In the genomic region with DNA sequence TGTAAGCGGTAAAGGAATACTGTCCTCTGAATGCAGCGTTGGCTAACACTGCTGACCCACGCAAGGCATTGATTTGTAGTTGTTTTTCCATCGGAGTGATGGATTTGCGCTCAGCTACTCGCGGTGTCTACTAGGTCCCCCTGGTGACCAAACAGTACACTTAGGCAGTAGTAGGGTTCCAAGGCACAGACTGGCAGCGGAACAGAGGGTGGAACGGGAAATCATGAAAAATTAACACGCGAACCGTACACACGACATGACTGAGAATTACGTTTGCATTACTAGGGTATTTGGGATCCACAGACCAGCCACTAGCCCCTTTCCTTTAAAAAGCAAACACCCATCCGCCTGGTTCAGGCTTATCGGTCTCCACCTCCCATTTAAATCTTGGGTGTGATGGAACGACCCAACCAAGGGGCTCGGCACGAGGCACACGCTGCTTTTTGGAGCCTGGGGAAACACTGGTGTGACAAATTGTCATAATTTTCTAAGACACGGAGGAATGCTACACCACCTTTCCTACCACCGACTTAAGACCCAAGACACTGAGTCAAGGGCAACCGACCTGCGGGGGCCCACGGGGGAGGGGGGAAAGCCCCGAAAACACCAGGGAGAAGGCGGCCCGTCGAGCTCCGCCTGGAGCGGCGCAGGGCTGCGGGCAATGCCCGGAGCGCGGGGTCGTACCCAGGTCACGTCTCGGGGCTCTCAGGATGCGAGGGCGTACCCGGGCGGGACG, we compare ENCODE assay signal across 1 cellular context.
TF ChIP-seq lines count a peak whose summit lies in the region.

No MANE protein-coding gene starts in this region.

TF ChIP-seq in GM12878, 131 proteins besides CTCF, POLR2A, EP300 and RAD21 (continued from another document and continues in another):
- TF ChIP-seq, protein P1, sequence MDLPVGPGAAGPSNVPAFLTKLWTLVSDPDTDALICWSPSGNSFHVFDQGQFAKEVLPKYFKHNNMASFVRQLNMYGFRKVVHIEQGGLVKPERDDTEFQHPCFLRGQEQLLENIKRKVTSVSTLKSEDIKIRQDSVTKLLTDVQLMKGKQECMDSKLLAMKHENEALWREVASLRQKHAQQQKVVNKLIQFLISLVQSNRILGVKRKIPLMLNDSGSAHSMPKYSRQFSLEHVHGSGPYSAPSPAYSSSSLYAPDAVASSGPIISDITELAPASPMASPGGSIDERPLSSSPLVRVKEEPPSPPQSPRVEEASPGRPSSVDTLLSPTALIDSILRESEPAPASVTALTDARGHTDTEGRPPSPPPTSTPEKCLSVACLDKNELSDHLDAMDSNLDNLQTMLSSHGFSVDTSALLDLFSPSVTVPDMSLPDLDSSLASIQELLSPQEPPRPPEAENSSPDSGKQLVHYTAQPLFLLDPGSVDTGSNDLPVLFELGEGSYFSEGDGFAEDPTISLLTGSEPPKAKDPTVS (IDR thresholded peaks at IDR 0.05; ENCODE audit: low read depth, low read length): no peak
- TF ChIP-seq CHD2 (IDR thresholded peaks at IDR 0.05; ENCODE audit: borderline replicate concordance, low read depth, low read length) (no peak), ZBTB40 (IDR thresholded peaks at IDR 0.05; ENCODE audit: borderline replicate concordance) (no peak), TCF7 (IDR thresholded peaks at IDR 0.05; ENCODE audit: borderline replicate concordance) (no peak), CBX3 (IDR thresholded peaks at IDR 0.05; ENCODE audit: borderline replicate concordance, low read depth) (no peak), STAT1 (conservative IDR thresholded peaks at IDR 0.05) (no peak), SIN3A (IDR thresholded peaks at IDR 0.05; ENCODE audit: low read depth, low read length) (peak; percentile 74; the same call in 1 of the 2 replicates), SMC3 (IDR thresholded peaks at IDR 0.05; ENCODE audit: borderline replicate concordance, low read length) (peak; percentile 89), GABPA (IDR thresholded peaks at IDR 0.05; ENCODE audit: low read depth) (no peak), RELA (IDR thresholded peaks at IDR 0.05; ENCODE audit: borderline replicate concordance, partially characterized antibody) (no peak), BHLHE40 (IDR thresholded peaks at IDR 0.05; ENCODE audit: borderline replicate concordance in 1 of 2, low read depth in 2 of 2, low read length in 1 of 2) (peak; percentile 63 to 65; a peak in 3 of 4 replicates), CBX5 (IDR thresholded peaks at IDR 0.05; ENCODE audit: low read depth) (no peak), NR2C2 (IDR thresholded peaks at IDR 0.05; ENCODE audit: borderline replicate concordance, control insufficient read depth, insufficient read length, low read depth) (no peak), RBBP5 (conservative IDR thresholded peaks at IDR 0.05) (no peak), RFX5 (IDR thresholded peaks at IDR 0.05; ENCODE audit: low read depth, low read length) (no peak), JUND (IDR thresholded peaks at IDR 0.05; ENCODE audit: low read depth, low read length) (peak; percentile 61; the same call in 1 of the 2 replicates), CHD4 (IDR thresholded peaks at IDR 0.05) (no peak), CREM (IDR thresholded peaks at IDR 0.05; ENCODE audit: low read depth) (no peak), ZNF622 (IDR thresholded peaks at IDR 0.05) (no peak), PAX5 (IDR thresholded peaks at IDR 0.05; ENCODE audit: borderline replicate concordance, low read depth, low read length) (no peak), HDAC2 (IDR thresholded peaks at IDR 0.05) (no peak), MTA3 (IDR thresholded peaks at IDR 0.05; ENCODE audit: borderline replicate concordance, low read length) (0 out of 2 replicates have a peak, but pooled peaks have one; percentile 49), LARP7 (IDR thresholded peaks at IDR 0.05) (peak; percentile 60; the same call in 1 of the 2 replicates), GATAD2B (conservative IDR thresholded peaks at IDR 0.05; ENCODE audit: low read depth) (peak; percentile 79), FOXK2 (IDR thresholded peaks at IDR 0.05) (no peak), MTA2 (IDR thresholded peaks at IDR 0.05; ENCODE audit: low read depth) (peak; percentile 50), CEBPB (IDR thresholded peaks at IDR 0.05; ENCODE audit: borderline replicate concordance in 1 of 2, low read depth in 2 of 2, low read length in 2 of 2) (no peak), KDM1A (IDR thresholded peaks at IDR 0.05; ENCODE audit: borderline replicate concordance) (no peak), NFXL1 (IDR thresholded peaks at IDR 0.05; ENCODE audit: borderline replicate concordance) (no peak), BCL11A (IDR thresholded peaks at IDR 0.05; ENCODE audit: low read depth, low read length) (no peak), ATF3 (IDR thresholded peaks at IDR 0.05; ENCODE audit: borderline replicate concordance, extremely low read depth, low read depth, low read length) (no peak), CREB1 (IDR thresholded peaks at IDR 0.05; ENCODE audit: low read depth) (peak; percentile 54), EGR1 (IDR thresholded peaks at IDR 0.05; ENCODE audit: borderline replicate concordance in 1 of 2, low read depth in 2 of 2, low read length in 2 of 2) (no peak), ETV6 (conservative IDR thresholded peaks at IDR 0.05 in 1 of 2, IDR thresholded peaks at IDR 0.05 in 1 of 2; ENCODE audit: borderline replicate concordance in 1 of 2, low read depth in 1 of 2) (0 out of 4 replicates have a peak, but pooled peaks of 1 of the 2 experiments have one; percentile 32), ESRRA (IDR thresholded peaks at IDR 0.05; ENCODE audit: low read length) (no peak), RB1 (IDR thresholded peaks at IDR 0.05; ENCODE audit: borderline replicate concordance) (no peak), MEF2B (IDR thresholded peaks at IDR 0.05; ENCODE audit: partially characterized antibody, poor library complexity, severe bottlenecking) (no peak)
- TF ChIP-seq, protein P2, sequence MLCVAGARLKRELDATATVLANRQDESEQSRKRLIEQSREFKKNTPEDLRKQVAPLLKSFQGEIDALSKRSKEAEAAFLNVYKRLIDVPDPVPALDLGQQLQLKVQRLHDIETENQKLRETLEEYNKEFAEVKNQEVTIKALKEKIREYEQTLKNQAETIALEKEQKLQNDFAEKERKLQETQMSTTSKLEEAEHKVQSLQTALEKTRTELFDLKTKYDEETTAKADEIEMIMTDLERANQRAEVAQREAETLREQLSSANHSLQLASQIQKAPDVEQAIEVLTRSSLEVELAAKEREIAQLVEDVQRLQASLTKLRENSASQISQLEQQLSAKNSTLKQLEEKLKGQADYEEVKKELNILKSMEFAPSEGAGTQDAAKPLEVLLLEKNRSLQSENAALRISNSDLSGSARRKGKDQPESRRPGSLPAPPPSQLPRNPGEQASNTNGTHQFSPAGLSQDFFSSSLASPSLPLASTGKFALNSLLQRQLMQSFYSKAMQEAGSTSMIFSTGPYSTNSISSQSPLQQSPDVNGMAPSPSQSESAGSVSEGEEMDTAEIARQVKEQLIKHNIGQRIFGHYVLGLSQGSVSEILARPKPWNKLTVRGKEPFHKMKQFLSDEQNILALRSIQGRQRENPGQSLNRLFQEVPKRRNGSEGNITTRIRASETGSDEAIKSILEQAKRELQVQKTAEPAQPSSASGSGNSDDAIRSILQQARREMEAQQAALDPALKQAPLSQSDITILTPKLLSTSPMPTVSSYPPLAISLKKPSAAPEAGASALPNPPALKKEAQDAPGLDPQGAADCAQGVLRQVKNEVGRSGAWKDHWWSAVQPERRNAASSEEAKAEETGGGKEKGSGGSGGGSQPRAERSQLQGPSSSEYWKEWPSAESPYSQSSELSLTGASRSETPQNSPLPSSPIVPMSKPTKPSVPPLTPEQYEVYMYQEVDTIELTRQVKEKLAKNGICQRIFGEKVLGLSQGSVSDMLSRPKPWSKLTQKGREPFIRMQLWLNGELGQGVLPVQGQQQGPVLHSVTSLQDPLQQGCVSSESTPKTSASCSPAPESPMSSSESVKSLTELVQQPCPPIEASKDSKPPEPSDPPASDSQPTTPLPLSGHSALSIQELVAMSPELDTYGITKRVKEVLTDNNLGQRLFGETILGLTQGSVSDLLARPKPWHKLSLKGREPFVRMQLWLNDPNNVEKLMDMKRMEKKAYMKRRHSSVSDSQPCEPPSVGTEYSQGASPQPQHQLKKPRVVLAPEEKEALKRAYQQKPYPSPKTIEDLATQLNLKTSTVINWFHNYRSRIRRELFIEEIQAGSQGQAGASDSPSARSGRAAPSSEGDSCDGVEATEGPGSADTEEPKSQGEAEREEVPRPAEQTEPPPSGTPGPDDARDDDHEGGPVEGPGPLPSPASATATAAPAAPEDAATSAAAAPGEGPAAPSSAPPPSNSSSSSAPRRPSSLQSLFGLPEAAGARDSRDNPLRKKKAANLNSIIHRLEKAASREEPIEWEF (IDR thresholded peaks at IDR 0.05; ENCODE audit: insufficient replicate concordance, low read depth, low read length): no peak
- TF ChIP-seq, protein P3, sequence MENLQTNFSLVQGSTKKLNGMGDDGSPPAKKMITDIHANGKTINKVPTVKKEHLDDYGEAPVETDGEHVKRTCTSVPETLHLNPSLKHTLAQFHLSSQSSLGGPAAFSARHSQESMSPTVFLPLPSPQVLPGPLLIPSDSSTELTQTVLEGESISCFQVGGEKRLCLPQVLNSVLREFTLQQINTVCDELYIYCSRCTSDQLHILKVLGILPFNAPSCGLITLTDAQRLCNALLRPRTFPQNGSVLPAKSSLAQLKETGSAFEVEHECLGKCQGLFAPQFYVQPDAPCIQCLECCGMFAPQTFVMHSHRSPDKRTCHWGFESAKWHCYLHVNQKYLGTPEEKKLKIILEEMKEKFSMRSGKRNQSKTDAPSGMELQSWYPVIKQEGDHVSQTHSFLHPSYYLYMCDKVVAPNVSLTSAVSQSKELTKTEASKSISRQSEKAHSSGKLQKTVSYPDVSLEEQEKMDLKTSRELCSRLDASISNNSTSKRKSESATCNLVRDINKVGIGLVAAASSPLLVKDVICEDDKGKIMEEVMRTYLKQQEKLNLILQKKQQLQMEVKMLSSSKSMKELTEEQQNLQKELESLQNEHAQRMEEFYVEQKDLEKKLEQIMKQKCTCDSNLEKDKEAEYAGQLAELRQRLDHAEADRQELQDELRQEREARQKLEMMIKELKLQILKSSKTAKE (IDR thresholded peaks at IDR 0.05; ENCODE audit: low read depth, poor library complexity, severe bottlenecking): peak; percentile 74
- TF ChIP-seq, protein P4, sequence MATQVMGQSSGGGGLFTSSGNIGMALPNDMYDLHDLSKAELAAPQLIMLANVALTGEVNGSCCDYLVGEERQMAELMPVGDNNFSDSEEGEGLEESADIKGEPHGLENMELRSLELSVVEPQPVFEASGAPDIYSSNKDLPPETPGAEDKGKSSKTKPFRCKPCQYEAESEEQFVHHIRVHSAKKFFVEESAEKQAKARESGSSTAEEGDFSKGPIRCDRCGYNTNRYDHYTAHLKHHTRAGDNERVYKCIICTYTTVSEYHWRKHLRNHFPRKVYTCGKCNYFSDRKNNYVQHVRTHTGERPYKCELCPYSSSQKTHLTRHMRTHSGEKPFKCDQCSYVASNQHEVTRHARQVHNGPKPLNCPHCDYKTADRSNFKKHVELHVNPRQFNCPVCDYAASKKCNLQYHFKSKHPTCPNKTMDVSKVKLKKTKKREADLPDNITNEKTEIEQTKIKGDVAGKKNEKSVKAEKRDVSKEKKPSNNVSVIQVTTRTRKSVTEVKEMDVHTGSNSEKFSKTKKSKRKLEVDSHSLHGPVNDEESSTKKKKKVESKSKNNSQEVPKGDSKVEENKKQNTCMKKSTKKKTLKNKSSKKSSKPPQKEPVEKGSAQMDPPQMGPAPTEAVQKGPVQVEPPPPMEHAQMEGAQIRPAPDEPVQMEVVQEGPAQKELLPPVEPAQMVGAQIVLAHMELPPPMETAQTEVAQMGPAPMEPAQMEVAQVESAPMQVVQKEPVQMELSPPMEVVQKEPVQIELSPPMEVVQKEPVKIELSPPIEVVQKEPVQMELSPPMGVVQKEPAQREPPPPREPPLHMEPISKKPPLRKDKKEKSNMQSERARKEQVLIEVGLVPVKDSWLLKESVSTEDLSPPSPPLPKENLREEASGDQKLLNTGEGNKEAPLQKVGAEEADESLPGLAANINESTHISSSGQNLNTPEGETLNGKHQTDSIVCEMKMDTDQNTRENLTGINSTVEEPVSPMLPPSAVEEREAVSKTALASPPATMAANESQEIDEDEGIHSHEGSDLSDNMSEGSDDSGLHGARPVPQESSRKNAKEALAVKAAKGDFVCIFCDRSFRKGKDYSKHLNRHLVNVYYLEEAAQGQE (IDR thresholded peaks at IDR 0.05; ENCODE audit: low read depth, low read length): no peak
- TF ChIP-seq, protein P5, sequence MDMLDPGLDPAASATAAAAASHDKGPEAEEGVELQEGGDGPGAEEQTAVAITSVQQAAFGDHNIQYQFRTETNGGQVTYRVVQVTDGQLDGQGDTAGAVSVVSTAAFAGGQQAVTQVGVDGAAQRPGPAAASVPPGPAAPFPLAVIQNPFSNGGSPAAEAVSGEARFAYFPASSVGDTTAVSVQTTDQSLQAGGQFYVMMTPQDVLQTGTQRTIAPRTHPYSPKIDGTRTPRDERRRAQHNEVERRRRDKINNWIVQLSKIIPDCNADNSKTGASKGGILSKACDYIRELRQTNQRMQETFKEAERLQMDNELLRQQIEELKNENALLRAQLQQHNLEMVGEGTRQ (IDR thresholded peaks at IDR 0.05; ENCODE audit: borderline replicate concordance, low read depth, low read length): no peak
